Comparison of ENCODE assay signal across 33 cellular contexts in the genomic region with DNA sequence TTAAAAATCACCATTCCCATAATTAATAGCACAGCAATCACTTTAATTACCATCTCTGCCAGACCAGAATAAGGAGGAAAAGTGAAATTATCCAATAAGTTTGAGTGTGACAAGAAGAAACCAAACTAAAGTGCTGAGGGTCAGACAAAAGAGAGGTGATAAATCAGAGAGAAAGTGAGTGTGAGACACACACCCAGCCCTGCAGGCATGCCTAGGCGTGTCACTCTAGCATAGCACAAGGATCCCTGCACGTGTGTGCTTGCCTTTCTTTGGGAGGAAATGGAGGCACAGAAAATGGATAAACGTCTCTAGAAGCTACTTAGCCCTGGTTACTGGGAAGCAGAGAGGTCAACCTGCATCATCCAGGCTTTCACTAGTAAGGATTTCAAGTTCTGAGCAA. TPM values are rescaled to one million over a fixed set of nuclear protein-coding genes. Genes with fewer than 3 reads are reported as not detected.
A peak's percentile ranks its signal among the peaks of the same experiment; 100 is the strongest.
DNase-seq lines count a peak whose midpoint lies in the region; FAIRE-seq and TF ChIP-seq lines count a peak whose summit lies in the region.
"Had no signal": no experiment of that assay in that cellular context is flagged by ENCODE, and none has a peak within 500 bp of the region (broad histone marks: within the 10 kb centered on the region; RNA-seq: fewer than 3 reads in every experiment).

No MANE protein-coding gene starts in this region.

- peaks cover 6% of the 10 kb centered on the region for H3K27me3 ChIP-seq in astrocyte (ENCODE audit: insufficient read depth, low read length)
- H3K27me3 ChIP-seq in iPS-20b (ENCODE audit: insufficient read depth, low read length), result no peaks in the 10 kb centered on the region
- H3K27me3 ChIP-seq in small intestine (ENCODE audit: control insufficient read depth in 2 of 2, insufficient read depth in 2 of 2, low read length in 2 of 2), result no peaks in the 10 kb centered on the region
- H3K27me3 ChIP-seq: ascending aorta, heart left ventricle had no signal

- no peaks in the 10 kb centered on the region for H4K20me1 ChIP-seq in astrocyte (ENCODE audit: insufficient read depth, low read length)

- no peak for TF ChIP-seq CTCF in astrocyte (IDR thresholded peaks at IDR 0.05; ENCODE audit: insufficient read depth, low read depth, low read length)
- no peak for TF ChIP-seq CTCF in osteocyte (IDR thresholded peaks at IDR 0.05)

- no peak overlapping the region for H3K9ac ChIP-seq in astrocyte (ENCODE audit: low read length)
- peak overlapping the region; percentile 23 for H3K9ac ChIP-seq in iPS-20b (ENCODE audit: low read depth, low read length)
- H3K9ac ChIP-seq: parathyroid adenoma had no signal

- H3K4me3 Mint-ChIP-seq in astrocyte (ENCODE audit: unreplicated experiment), result no peak overlapping the region
- H3K4me3 Mint-ChIP-seq in osteocyte (ENCODE audit: unreplicated experiment), result no peak overlapping the region
- H3K4me3 Mint-ChIP-seq: activated naive CD8-positive, alpha-beta T cell; activated T-helper 17 cell treated with anti-CD3 and anti-CD28 coated beads, Interleukin-2, amount 50 U/mL, for 72 hours; CD8-positive, alpha-beta memory T cell; natural killer cell; T-helper 2 cell treated with Interferon-gamma antibody and Interleukin-4, amounts not matched to agents 5 μg/mL and 100 μg/mL, for 36 hours had no signal

- H3K27me3 Mint-ChIP-seq in astrocyte (ENCODE audit: low read depth, unreplicated experiment) (no peaks in the 10 kb centered on the region), osteocyte (ENCODE audit: unreplicated experiment) (no peaks in the 10 kb centered on the region)
- H3K27me3 Mint-ChIP-seq: activated naive CD8-positive, alpha-beta T cell; activated T-helper 17 cell treated with anti-CD3 and anti-CD28 coated beads, Interleukin-2, amount 50 U/mL, for 72 hours; CD8-positive, alpha-beta memory T cell had no signal

- H3K27ac ChIP-seq in astrocyte (ENCODE audit: low read depth, low read length) (no peak overlapping the region), iPS-20b (ENCODE audit: low read length) (no peak overlapping the region), small intestine (ENCODE audit: low read depth in 1 of 2, low read length in 1 of 2) (no peak overlapping the region)
- H3K27ac ChIP-seq: ascending aorta, epithelial cell of prostate, heart left ventricle, parathyroid adenoma, RWPE1, thoracic aorta, WERI-Rb-1 had no signal

- H3K36me3 ChIP-seq in astrocyte (ENCODE audit: insufficient read depth, low read length) (no peaks in the 10 kb centered on the region), iPS-20b (ENCODE audit: insufficient read depth, low read depth, low read length) (peaks cover 20% of the 10 kb centered on the region), small intestine (ENCODE audit: control insufficient read depth in 2 of 2, insufficient read depth in 2 of 2, low read length in 2 of 2) (no peaks in the 10 kb centered on the region)
- H3K36me3 ChIP-seq: ascending aorta, heart left ventricle, thoracic aorta, WERI-Rb-1 had no signal

- no peaks in the 10 kb centered on the region for H3K79me2 ChIP-seq in astrocyte (ENCODE audit: insufficient read depth, low read length)
- H3K79me2 ChIP-seq: parathyroid adenoma had no signal

- H3K4me1 Mint-ChIP-seq in astrocyte (ENCODE audit: low read depth, unreplicated experiment) (peaks cover 35% of the 10 kb centered on the region), osteocyte (ENCODE audit: unreplicated experiment) (peaks cover 6% of the 10 kb centered on the region)
- H3K4me1 Mint-ChIP-seq: activated T-helper 17 cell treated with anti-CD3 and anti-CD28 coated beads, Interleukin-2, amount 50 U/mL, for 72 hours; CD8-positive, alpha-beta memory T cell; natural killer cell had no signal

- no peak for FAIRE-seq in astrocyte (lab: Jason Lieb, UNC)
- FAIRE-seq in small intestine (lab: Jason Lieb, UNC), result no peak

- WGBS in small intestine, 3 donors, result 13 to 64% (median 34%) methylated on average over 3 of the region's 3 CpGs

- peaks cover 2% of the 10 kb centered on the region for H3K9me3 Mint-ChIP-seq in astrocyte (ENCODE audit: unreplicated experiment)
- H3K9me3 Mint-ChIP-seq in osteocyte (ENCODE audit: unreplicated experiment), result no peaks in the 10 kb centered on the region
- H3K9me3 Mint-ChIP-seq: activated T-helper 17 cell treated with anti-CD3 and anti-CD28 coated beads, Interleukin-2, amount 50 U/mL, for 72 hours; T-helper 2 cell treated with Interferon-gamma antibody and Interleukin-4, amounts not matched to agents 5 μg/mL and 100 μg/mL, for 36 hours had no signal

- H3K9me3 ChIP-seq in astrocyte (ENCODE audit: insufficient read depth, low read depth, low read length), result no peaks in the 10 kb centered on the region
- H3K9me3 ChIP-seq in iPS-20b (ENCODE audit: insufficient read depth, low read depth, low read length), result no peaks in the 10 kb centered on the region
- no peaks in the 10 kb centered on the region for H3K9me3 ChIP-seq in small intestine (ENCODE audit: control insufficient read depth, low read depth)
- H3K9me3 ChIP-seq: ascending aorta, heart left ventricle, thoracic aorta had no signal

- H3K27ac Mint-ChIP-seq in astrocyte (ENCODE audit: unreplicated experiment) (peak overlapping the region; percentile 12), osteocyte (ENCODE audit: unreplicated experiment) (no peak overlapping the region)
- H3K27ac Mint-ChIP-seq: activated naive CD8-positive, alpha-beta T cell; activated T-helper 17 cell treated with anti-CD3 and anti-CD28 coated beads, Interleukin-2, amount 50 U/mL, for 72 hours; CD8-positive, alpha-beta memory T cell; natural killer cell; T-helper 2 cell treated with Interferon-gamma antibody and Interleukin-4, amounts not matched to agents 5 μg/mL and 100 μg/mL, for 36 hours had no signal

- DNase-seq in DMS 273 (lab: John Stamatoyannopoulos, UW; ENCODE audit: unreplicated experiment) (peak; percentile 20), DMS 273 treated with DMSO at 0.1 percent for 48 hours (lab: John Stamatoyannopoulos, UW) (no peak), astrocyte (ENCODE audit: low read depth) (no peak), small intestine (peak; percentile 53), medulla oblongata (ENCODE audit: extremely low spot score) (no peak), osteocyte (ENCODE audit: extremely low spot score, unreplicated experiment) (no peak), COR-L47 (lab: John Stamatoyannopoulos, UW) (no peak)
- DNase-seq: 8988T; AML-193; CD8-positive, alpha-beta memory T cell; DMS53; GOT3; heart left ventricle; Karpas-422; MV-4-11; natural killer cell; NCI-H187 treated with DMSO at 0.1 percent for 48 hours; NCI-H2227 treated with DMSO at 0.1 percent for 48 hours; NCI-H774; right cardiac atrium; stimulated activated CD4-positive, alpha-beta T cell treated with anti-CD3 and anti-CD28 coated beads, Interleukin-12 subunit alpha, Interleukin-12 subunit beta, amount 100 ng/mL, for 4 hours; stimulated activated CD4-positive, alpha-beta T cell treated with anti-CD3 and anti-CD28 coated beads, Interleukin-4, amount 100 ng/mL, for 4 hours; stimulated activated naive CD4-positive, alpha-beta T cell treated with Interleukin-2 at 50 U/mL for 16 hours; WERI-Rb-1 had no signal

- H3K36me3 Mint-ChIP-seq in astrocyte (ENCODE audit: low read depth, unreplicated experiment), result peaks cover 3% of the 10 kb centered on the region
- no peaks in the 10 kb centered on the region for H3K36me3 Mint-ChIP-seq in osteocyte (ENCODE audit: unreplicated experiment)

- no peak overlapping the region for H3K4me2 ChIP-seq in astrocyte (ENCODE audit: low read length)

- H3K4me1 ChIP-seq in astrocyte (ENCODE audit: insufficient read depth, low read length) (no peaks in the 10 kb centered on the region), iPS-20b (ENCODE audit: insufficient read depth, low read length) (peaks cover 45% of the 10 kb centered on the region), small intestine (ENCODE audit: control insufficient read depth in 2 of 2, insufficient read depth in 1 of 2, low read depth in 1 of 2, low read length in 1 of 2) (peaks cover 0 to 5% of the 10 kb centered on the region in 2 donors)
- H3K4me1 ChIP-seq: ascending aorta, parathyroid adenoma had no signal

- H3K4me3 ChIP-seq in astrocyte (ENCODE audit: insufficient read depth, low read depth, low read length), result no peak overlapping the region
- no peak overlapping the region for H3K4me3 ChIP-seq in iPS-20b (ENCODE audit: low read length)
- H3K4me3 ChIP-seq in small intestine (ENCODE audit: low read depth in 1 of 2, low read length in 2 of 2), result no peak overlapping the region
- H3K4me3 ChIP-seq: ascending aorta, heart left ventricle, thoracic aorta had no signal

- no peak overlapping the region for H2AFZ ChIP-seq in astrocyte (ENCODE audit: low read depth, low read length)
- H2AFZ ChIP-seq: parathyroid adenoma had no signal

RNA-seq across cellular contexts. Expression of a gene that starts 56.2 kb away (rescaled TPM):
- total RNA-seq in astrocyte (21.3 and 34.2 TPM in 2 replicates), osteocyte (2.3 and 2.6 TPM in 2 replicates)
- polyA plus RNA-seq in small intestine, result 10 to 100 TPM; 12.9 to 13.5 (median 13.2) TPM
- total RNA-seq: CD8-positive, alpha-beta memory T cell; natural killer cell had no signal

Comparison
In these comparisons a context has a peak if more than half of its experiments do, and no peak if none do; other contexts are left out.
1. DNase-seq: peak in DMS 273 (single experiment) and small intestine (single experiment); none in DMS 273 treated with DMSO at 0.1 percent for 48 hours (single experiment), astrocyte (single experiment), medulla oblongata (single experiment), osteocyte (single experiment) and COR-L47 (single experiment).